ENCODE assay signal across 11 cellular contexts in the genomic region with DNA sequence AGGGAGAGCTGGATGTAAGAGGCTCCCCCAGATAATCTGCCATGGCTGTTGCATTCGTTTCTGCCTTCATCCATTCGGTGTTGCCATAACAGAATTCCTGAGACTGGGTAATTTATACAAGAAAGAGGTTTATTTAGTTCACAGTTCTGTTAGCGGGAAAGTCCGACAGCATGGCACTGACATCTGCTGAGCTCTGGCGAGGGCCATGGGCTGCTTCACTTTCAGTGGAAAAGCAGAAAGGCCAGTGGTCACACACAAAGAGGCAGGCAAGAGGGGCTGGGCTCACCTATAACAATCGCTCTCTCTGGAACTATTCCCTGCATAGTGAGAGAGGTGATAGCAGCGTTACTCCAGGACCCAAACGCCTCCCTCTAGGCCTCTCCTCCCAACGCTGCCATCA.
"Had no signal": no experiment of that assay in that cellular context is flagged by ENCODE, and none has a peak within 500 bp of the region (broad histone marks: within the 10 kb centered on the region; RNA-seq: fewer than 3 reads in every experiment).

No MANE protein-coding gene starts in this region.

- H3K4me3 ChIP-seq: colonic mucosa, heart right ventricle, left lung, tibial artery, uterus had no signal

- H3K4me1 ChIP-seq: colonic mucosa had no signal

- H3K27ac ChIP-seq: colonic mucosa, left lung, tibial artery had no signal

- DNase-seq: activated CD4-positive, alpha-beta T cell treated with anti-CD3 and anti-CD28 coated beads, Interleukin-2, amount 50 U/mL, for 48 hours; activated CD4-positive, CD25-positive, alpha-beta regulatory T cell; caudate nucleus; colonic mucosa; effector CD4-positive, alpha-beta T cell; heart right ventricle; left lung; stimulated activated CD4-positive, alpha-beta T cell treated with anti-CD3 and anti-CD28 coated beads, Interleukin-15, amount 100 ng/mL, for 24 hours; tibial artery; uterus had no signal

- H3K27me3 ChIP-seq: colonic mucosa, heart right ventricle, left lung, tibial artery, uterus had no signal

- H3K9me3 Mint-ChIP-seq: activated T-helper 2 cell treated with anti-CD3 and anti-CD28 coated beads, Interferon-gamma antibody, Interleukin-2, Interleukin-4, amounts not matched to agents 10 μg/mL and 5 μg/mL and 100 μg/mL, durations not matched to agents 14 hours and 24 hours and 36 hours had no signal

- H3K27ac Mint-ChIP-seq: activated T-helper 2 cell treated with anti-CD3 and anti-CD28 coated beads, Interferon-gamma antibody, Interleukin-2, Interleukin-4, amounts not matched to agents 10 μg/mL and 5 μg/mL and 100 μg/mL, durations not matched to agents 14 hours and 24 hours and 36 hours had no signal

- H3K9me3 ChIP-seq: colonic mucosa, heart right ventricle, left lung, tibial artery, uterus had no signal

- ATAC-seq: heart right ventricle, left lung had no signal

- H3K36me3 ChIP-seq: colonic mucosa, heart right ventricle, left lung, tibial artery, uterus had no signal
